ENCODE assay signal across 12 cellular contexts in the genomic region with DNA sequence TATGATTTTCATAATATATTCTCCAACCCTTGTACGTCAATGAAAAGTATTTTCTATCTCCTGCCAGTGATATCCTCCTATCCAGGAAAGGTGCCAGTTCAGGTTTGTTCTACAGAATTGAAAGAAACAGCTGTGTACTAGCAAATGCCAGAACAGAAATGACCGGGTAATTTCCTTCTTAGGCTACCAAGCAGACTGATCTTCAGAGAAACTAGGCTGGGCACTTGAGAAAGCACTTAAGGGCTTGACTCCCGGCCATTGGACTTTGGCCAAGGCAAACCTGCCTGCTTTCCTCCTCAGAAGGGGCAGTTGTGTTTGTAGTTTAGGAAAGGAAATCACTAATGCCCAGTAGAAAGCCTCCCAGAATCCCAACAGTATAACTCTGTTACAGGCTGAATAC. TPM values are rescaled to one million over a fixed set of nuclear protein-coding genes. Genes with fewer than 3 reads are reported as not detected.
DNase-seq lines count a peak whose midpoint lies in the region; ATAC-seq and TF ChIP-seq lines count a peak whose summit lies in the region.
"Had no signal": no experiment of that assay in that cellular context is flagged by ENCODE, and none has a peak within 500 bp of the region (broad histone marks: within the 10 kb centered on the region; RNA-seq: fewer than 3 reads in every experiment).

No MANE protein-coding gene starts in this region.

- no peaks in the 10 kb centered on the region for H3K9me3 ChIP-seq in adipocyte (ENCODE audit: control insufficient read depth, low read length)
- H3K9me3 ChIP-seq in right cardiac atrium (ENCODE audit: control insufficient read depth, low read length), result no peaks in the 10 kb centered on the region
- H3K9me3 ChIP-seq in stomach, result no peaks in the 10 kb centered on the region

- no peak overlapping the region for H3K27ac ChIP-seq in right cardiac atrium (ENCODE audit: low read length)
- peak overlapping the region; percentile 10 to 73 (median 68) for H3K27ac ChIP-seq in stomach
- H3K27ac ChIP-seq: parathyroid adenoma had no signal

- WGBS in right cardiac atrium, result 25% methylated on average over 3 of the region's 3 CpGs
- 17 to 33% (median 25%) methylated on average over 3 of the region's 3 CpGs for WGBS in stomach, 5 donors

- peak; percentile 30 for DNase-seq in LoVo (ENCODE audit: low spot score)
- DNase-seq in adipocyte (ENCODE audit: low read depth), result peak; percentile 57
- peak; percentile 47 to 62 (median 52) for DNase-seq in right cardiac atrium
- peak; percentile 84 for DNase-seq in stomach
- no peak for DNase-seq in activated CD4-positive, alpha-beta T cell treated with anti-CD3 and anti-CD28 coated beads, Interleukin-2, amount 50 U/mL, for 4 hours
- DNase-seq in NCI-H2107 treated with DMSO at 0.1 percent for 48 hours (lab: John Stamatoyannopoulos, UW; ENCODE audit: unreplicated experiment), result no peak
- DNase-seq in kidney tubule cell (ENCODE audit: low spot score), result no peak
- DNase-seq: activated CD8-positive, alpha-beta memory T cell treated with anti-CD3 and anti-CD28 coated beads, Interleukin-2, amount 50 U/mL, for 48 hours; GF-D8; NCI-H2171 treated with DMSO at 0.1 percent for 48 hours; T-helper 1 cell had no signal

- TF ChIP-seq EP300 in stomach (IDR thresholded peaks at IDR 0.05), result no peak

- TF ChIP-seq POLR2A in stomach (IDR thresholded peaks at IDR 0.05), result no peak

- peak overlapping the region; percentile 3 for H3K9ac ChIP-seq in adipocyte (ENCODE audit: low read length)
- H3K9ac ChIP-seq: parathyroid adenoma had no signal

- peaks cover 14% of the 10 kb centered on the region for H3K4me1 ChIP-seq in adipocyte (ENCODE audit: control insufficient read depth, insufficient read depth, low read length)
- no peaks in the 10 kb centered on the region for H3K4me1 ChIP-seq in right cardiac atrium (ENCODE audit: control insufficient read depth, insufficient read depth, low read length)
- peaks cover 0 to 20% (median 11%) of the 10 kb centered on the region in 4 donors for H3K4me1 ChIP-seq in stomach
- H3K4me1 ChIP-seq: parathyroid adenoma had no signal

- intact Hi-C loops in right cardiac atrium (cut with DNase I), result no loop called here
- intact Hi-C loops in stomach (cut with DNase I; ENCODE audit: low total_unique reads), result no loop called here

- H3K27me3 ChIP-seq in adipocyte (replicated peaks; ENCODE audit: control insufficient read depth, insufficient read depth, low read length), result no peaks in the 10 kb centered on the region
- no peaks in the 10 kb centered on the region for H3K27me3 ChIP-seq in right cardiac atrium (ENCODE audit: control insufficient read depth, insufficient read depth)
- H3K27me3 ChIP-seq in stomach, result no peaks in the 10 kb centered on the region

- H3K4me3 ChIP-seq in adipocyte (ENCODE audit: low read length), result no peak overlapping the region
- no peak overlapping the region for H3K4me3 ChIP-seq in right cardiac atrium (ENCODE audit: low read length)
- no peak overlapping the region for H3K4me3 ChIP-seq in stomach

- H3K36me3 ChIP-seq in adipocyte (ENCODE audit: control insufficient read depth, insufficient read depth, low read length, severe bottlenecking) (no peaks in the 10 kb centered on the region), stomach (no peaks in the 10 kb centered on the region)

- peak; percentile 48 to 67 for ATAC-seq in right cardiac atrium

- no peak for TF ChIP-seq CTCF in stomach (IDR thresholded peaks at IDR 0.05)

RNA-seq across cellular contexts. Expression of gene COL5A2, which starts 42.9 kb away (rescaled TPM):
- total RNA-seq in right cardiac atrium (10 to 100 TPM; 10.2 to 26.6 (median 20.0) TPM), stomach (100 to 1,000 TPM in 1 of 5 donors, 10 to 100 TPM in 4; 44.2 to 468 (median 58.2) TPM)
- polyA plus RNA-seq in right cardiac atrium (9.0 TPM), stomach (10 to 100 TPM; 11.9 to 13.9 (median 13.1) TPM)

Comparison
In these comparisons a context has a peak if more than half of its experiments do, and no peak if none do; other contexts are left out.
1. DNase-seq: peak in LoVo (single experiment), adipocyte (single experiment), right cardiac atrium (3 of 3) and stomach (single experiment); none in activated CD4-positive, alpha-beta T cell treated with anti-CD3 and anti-CD28 coated beads, Interleukin-2, amount 50 U/mL, for 4 hours (0 of 2), NCI-H2107 treated with DMSO at 0.1 percent for 48 hours (single experiment) and kidney tubule cell (single experiment).